In genomic region chr19:31330237-31330636, GRCh38 we compare ENCODE assay signal across 25 cellular contexts. TPM values are rescaled to one million over a fixed set of nuclear protein-coding genes. Genes with fewer than 3 reads are reported as not detected.
DNase-seq lines count a peak whose midpoint lies in the region; ATAC-seq, FAIRE-seq and TF ChIP-seq lines count a peak whose summit lies in the region.
"Had no signal": no experiment of that assay in that cellular context is flagged by ENCODE, and none has a peak within 500 bp of the region (broad histone marks: within the 10 kb centered on the region; RNA-seq: fewer than 3 reads in every experiment).

No MANE protein-coding gene starts in this region.

- H3K4me3 Mint-ChIP-seq in chondrocyte (ENCODE audit: unreplicated experiment), result no peak overlapping the region
- H3K4me3 Mint-ChIP-seq: activated CD8-positive, alpha-beta T cell treated with anti-CD3 and anti-CD28 coated beads for 36 hours; endodermal cell; stimulated activated naive CD8-positive, alpha-beta T cell treated with anti-CD3 and anti-CD28 coated beads, Interleukin-15, amount 100 ng/mL, for 72 hours; T-helper 1 cell treated with Interleukin-12 subunit alpha and Interleukin-12 subunit beta and Interleukin-4 antibody, amounts not matched to agents 30 μg/mL and 1 μg/mL, for 36 hours had no signal

- H3K4me3 ChIP-seq in HEK293 (ENCODE audit: low read depth, low read length) (no peak overlapping the region), left lung (no peak overlapping the region), skeletal muscle tissue (ENCODE audit: low read length in 3 of 3) (no peak overlapping the region)
- H3K4me3 ChIP-seq: lower lobe of right lung, thyroid gland had no signal

- POLR2A ChIA-PET in HEK293 (lab: Yijun Ruan, JAX), result no interaction called here

- no peak overlapping the region for H3K27ac ChIP-seq in HEK293 (ENCODE audit: extremely low read depth, low read depth, low read length)
- peak overlapping the region; percentile 3 to 51 for H3K27ac ChIP-seq in left lung
- peak overlapping the region; percentile 44 for H3K27ac ChIP-seq in skeletal muscle tissue (ENCODE audit: low read depth, low read length)
- H3K27ac ChIP-seq: KMS-11, lower lobe of right lung had no signal

- H3K27me3 ChIP-seq in left lung (no peaks in the 10 kb centered on the region), skeletal muscle tissue (ENCODE audit: control insufficient read depth in 3 of 3, insufficient read depth in 3 of 3, low read length in 3 of 3) (no peaks in the 10 kb centered on the region)
- H3K27me3 ChIP-seq: thyroid gland had no signal

- peaks cover 56% of the 10 kb centered on the region for H3K4me1 Mint-ChIP-seq in chondrocyte (ENCODE audit: low read depth)
- H3K4me1 Mint-ChIP-seq: stimulated activated naive CD8-positive, alpha-beta T cell treated with anti-CD3 and anti-CD28 coated beads, Interleukin-15, amount 100 ng/mL, for 72 hours had no signal

- no peak for ATAC-seq in left lung
- ATAC-seq: activated CD8-positive, alpha-beta T cell treated with anti-CD3 and anti-CD28 coated beads for 36 hours; activated naive CD4-positive, alpha-beta T cell treated with anti-CD3 and anti-CD28 coated beads, Interleukin-2, amount 50 U/mL, for 72 hours; lower lobe of right lung; stimulated activated naive CD8-positive, alpha-beta T cell treated with anti-CD3 and anti-CD28 coated beads, Interleukin-15, amount 100 ng/mL, for 72 hours had no signal

- no peak for DNase-seq in chondrocyte (ENCODE audit: low spot score)
- DNase-seq in left lung, result peak in 1 of 2 donors; percentile 64
- no peak for DNase-seq in AG08396 (ENCODE audit: low spot score)
- DNase-seq in Kasumi-1 (lab: John Stamatoyannopoulos, UW), result no peak
- DNase-seq in RCC 7860 (ENCODE audit: low spot score), result no peak
- DNase-seq: activated CD4-positive, CD25-positive, alpha-beta regulatory T cell treated with anti-CD3 and anti-CD28 coated beads, Interleukin-2, amount 50 U/mL, for 72 hours; activated CD8-positive, alpha-beta T cell treated with anti-CD3 and anti-CD28 coated beads for 36 hours; caudate nucleus; endodermal cell; HCEC 1CT; lower lobe of right lung; NCI-H1417 treated with DMSO at 0.1 percent for 48 hours; NCI-H2081; NCI-H345; NCI-H748 treated with DMSO at 0.1 percent for 48 hours; stimulated activated naive CD8-positive, alpha-beta T cell treated with anti-CD3 and anti-CD28 coated beads, Interleukin-15, amount 100 ng/mL, for 72 hours; thyroid gland had no signal

- intact Hi-C loops in left lung (cut with DNase I), result no loop called here

- TF ChIP-seq CTCF in HEK293 (tag by site-specific recombination; IDR thresholded peaks at IDR 0.05) (no peak), chondrocyte (IDR thresholded peaks at IDR 0.05) (no peak), left lung (IDR thresholded peaks at IDR 0.05) (no peak)

- no peaks in the 10 kb centered on the region for H3K36me3 Mint-ChIP-seq in chondrocyte (ENCODE audit: low read depth)
- H3K36me3 Mint-ChIP-seq: activated naive CD4-positive, alpha-beta T cell treated with anti-CD3 and anti-CD28 coated beads, Interleukin-2, amount 50 U/mL, for 72 hours had no signal

- H3K27ac Mint-ChIP-seq in chondrocyte (ENCODE audit: unreplicated experiment), result peak overlapping the region; percentile 39
- H3K27ac Mint-ChIP-seq: activated CD8-positive, alpha-beta T cell treated with anti-CD3 and anti-CD28 coated beads for 36 hours; activated naive CD4-positive, alpha-beta T cell treated with anti-CD3 and anti-CD28 coated beads, Interleukin-2, amount 50 U/mL, for 72 hours; endodermal cell; stimulated activated naive CD8-positive, alpha-beta T cell treated with anti-CD3 and anti-CD28 coated beads, Interleukin-15, amount 100 ng/mL, for 72 hours; T-helper 1 cell treated with Interleukin-12 subunit alpha and Interleukin-12 subunit beta and Interleukin-4 antibody, amounts not matched to agents 30 μg/mL and 1 μg/mL, for 36 hours had no signal

- no peaks in the 10 kb centered on the region for H3K9me3 ChIP-seq in HEK293 (ENCODE audit: control insufficient read depth, insufficient read depth, low read depth, low read length)
- H3K9me3 ChIP-seq in left lung, result no peaks in the 10 kb centered on the region
- H3K9me3 ChIP-seq in skeletal muscle tissue (ENCODE audit: control insufficient read depth in 3 of 3, low read length in 3 of 3), result no peaks in the 10 kb centered on the region
- H3K9me3 ChIP-seq: lower lobe of right lung, thyroid gland had no signal

- no peak overlapping the region for H3K9ac ChIP-seq in skeletal muscle tissue (ENCODE audit: low read depth in 1 of 3, low read length in 3 of 3)
- H3K9ac ChIP-seq: KMS-11 had no signal

- peaks cover 27% of the 10 kb centered on the region for H3K4me1 ChIP-seq in HEK293 (ENCODE audit: control insufficient read depth, insufficient read depth, low read length)
- peaks cover 2 to 39% of the 10 kb centered on the region in 2 donors for H3K4me1 ChIP-seq in left lung
- peaks cover 2 to 9% (median 4%) of the 10 kb centered on the region in 3 donors for H3K4me1 ChIP-seq in skeletal muscle tissue (ENCODE audit: control insufficient read depth in 3 of 3, insufficient read depth in 3 of 3, low read length in 3 of 3)

- H3K27me3 Mint-ChIP-seq in chondrocyte (ENCODE audit: low read depth), result no peaks in the 10 kb centered on the region
- H3K27me3 Mint-ChIP-seq: activated CD8-positive, alpha-beta T cell treated with anti-CD3 and anti-CD28 coated beads for 36 hours had no signal

- no peak for FAIRE-seq in RCC 7860 (lab: Jason Lieb, UNC)
- FAIRE-seq: G401.6, HTR-8/SVneo, TTC549 had no signal

- CTCF ChIA-PET in HEK293 (lab: Yijun Ruan, JAX), result interaction anchor here (0.6 to 1.7 kb wide), 7 partner anchors 10 to 1592 kb away, joined by 4 to 7 read pairs (median 4); no protein-coding TSS in a partner anchor

- H3K9me3 Mint-ChIP-seq in chondrocyte (ENCODE audit: low read depth), result no peaks in the 10 kb centered on the region
- H3K9me3 Mint-ChIP-seq: activated CD8-positive, alpha-beta T cell treated with anti-CD3 and anti-CD28 coated beads for 36 hours; activated naive CD4-positive, alpha-beta T cell treated with anti-CD3 and anti-CD28 coated beads, Interleukin-2, amount 50 U/mL, for 72 hours; endodermal cell; stimulated activated naive CD8-positive, alpha-beta T cell treated with anti-CD3 and anti-CD28 coated beads, Interleukin-15, amount 100 ng/mL, for 72 hours; T-helper 1 cell treated with Interleukin-12 subunit alpha and Interleukin-12 subunit beta and Interleukin-4 antibody, amounts not matched to agents 30 μg/mL and 1 μg/mL, for 36 hours had no signal

- no peaks in the 10 kb centered on the region; a peak in 2 of 3 replicates for H3K36me3 ChIP-seq in HEK293 (ENCODE audit: control insufficient read depth in 2 of 2, insufficient read depth in 1 of 2, low read length in 2 of 2)
- H3K36me3 ChIP-seq in left lung, result no peaks in the 10 kb centered on the region
- H3K36me3 ChIP-seq in skeletal muscle tissue (ENCODE audit: control insufficient read depth in 3 of 3, insufficient read depth in 3 of 3, low read length in 3 of 3), result no peaks in the 10 kb centered on the region
- H3K36me3 ChIP-seq: lower lobe of right lung, thyroid gland had no signal

TF ChIP-seq in HEK293, 187 proteins besides CTCF, POLR2A, EP300 and RAD21:
- TF ChIP-seq ZNF341 (tag by site-specific recombination; IDR thresholded peaks at IDR 0.05; ENCODE audit: low read depth) (peak; percentile 60; the same call in 1 of the 2 replicates), ZSCAN30 (tag by site-specific recombination; IDR thresholded peaks at IDR 0.05) (no peak)

RNA-seq across cellular contexts. Expression of gene TSHZ3, which starts 19.0 kb away (rescaled TPM):
- total RNA-seq in chondrocyte (15.3 to 23.3 TPM (median 17.0 TPM) in 3 replicates), left lung (1 to 10 TPM; 6.7 to 7.0 TPM), skeletal muscle tissue (6.3 TPM)
